ENCODE assay signal across 1 cellular context in the genomic region with DNA sequence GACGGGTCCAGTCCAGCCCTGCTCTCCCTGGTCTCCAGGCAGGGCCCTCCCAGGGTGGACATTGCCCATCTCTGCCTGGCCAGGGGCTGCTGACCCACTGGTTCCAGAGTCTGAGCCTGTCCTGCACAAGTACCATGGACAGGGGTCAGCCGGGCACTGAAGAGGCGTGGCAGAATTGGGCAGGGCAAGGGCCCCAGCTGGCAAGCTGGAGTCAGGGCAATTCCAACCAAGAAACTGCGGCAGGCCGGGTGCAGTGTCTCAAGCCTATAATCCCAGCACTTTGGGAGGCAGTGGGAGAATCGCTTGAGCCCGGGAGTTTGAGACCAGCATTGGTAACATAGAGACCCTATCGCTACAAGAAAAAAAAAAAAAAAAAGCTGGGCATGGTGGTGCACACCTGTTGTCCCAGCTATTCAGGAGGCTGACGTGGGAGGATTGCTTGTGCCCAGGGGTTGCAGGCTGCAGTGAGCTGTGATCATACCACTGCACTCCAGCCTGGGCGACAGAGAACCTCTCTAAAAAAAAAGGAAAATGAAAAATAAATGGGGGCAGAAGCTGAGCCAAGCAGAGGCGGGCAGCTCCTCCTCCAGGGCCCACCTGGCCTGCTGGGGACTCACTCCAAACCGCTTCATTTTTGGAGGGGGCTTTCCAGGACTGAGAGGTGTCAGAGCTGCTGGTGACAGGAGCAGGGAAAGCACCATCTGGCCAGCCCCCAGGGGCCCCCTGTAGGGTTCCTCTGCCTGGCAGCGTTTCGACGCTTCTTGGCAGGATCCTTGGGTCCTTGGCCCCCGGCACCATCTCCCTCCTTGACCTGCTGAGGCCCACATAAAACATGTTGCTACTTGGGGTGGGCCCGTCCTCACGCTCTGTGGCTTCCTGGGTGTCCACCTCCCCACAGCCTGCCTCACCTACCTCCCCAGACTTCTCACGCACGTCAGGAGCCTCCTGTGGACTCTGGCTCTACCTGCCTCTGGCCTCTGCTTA.
TF ChIP-seq lines count a peak whose summit lies in the region.

No MANE protein-coding gene starts in this region.

TF ChIP-seq in HepG2, 621 proteins besides CTCF, POLR2A, EP300 and RAD21 (continued from another document):
- TF ChIP-seq, protein P1, sequence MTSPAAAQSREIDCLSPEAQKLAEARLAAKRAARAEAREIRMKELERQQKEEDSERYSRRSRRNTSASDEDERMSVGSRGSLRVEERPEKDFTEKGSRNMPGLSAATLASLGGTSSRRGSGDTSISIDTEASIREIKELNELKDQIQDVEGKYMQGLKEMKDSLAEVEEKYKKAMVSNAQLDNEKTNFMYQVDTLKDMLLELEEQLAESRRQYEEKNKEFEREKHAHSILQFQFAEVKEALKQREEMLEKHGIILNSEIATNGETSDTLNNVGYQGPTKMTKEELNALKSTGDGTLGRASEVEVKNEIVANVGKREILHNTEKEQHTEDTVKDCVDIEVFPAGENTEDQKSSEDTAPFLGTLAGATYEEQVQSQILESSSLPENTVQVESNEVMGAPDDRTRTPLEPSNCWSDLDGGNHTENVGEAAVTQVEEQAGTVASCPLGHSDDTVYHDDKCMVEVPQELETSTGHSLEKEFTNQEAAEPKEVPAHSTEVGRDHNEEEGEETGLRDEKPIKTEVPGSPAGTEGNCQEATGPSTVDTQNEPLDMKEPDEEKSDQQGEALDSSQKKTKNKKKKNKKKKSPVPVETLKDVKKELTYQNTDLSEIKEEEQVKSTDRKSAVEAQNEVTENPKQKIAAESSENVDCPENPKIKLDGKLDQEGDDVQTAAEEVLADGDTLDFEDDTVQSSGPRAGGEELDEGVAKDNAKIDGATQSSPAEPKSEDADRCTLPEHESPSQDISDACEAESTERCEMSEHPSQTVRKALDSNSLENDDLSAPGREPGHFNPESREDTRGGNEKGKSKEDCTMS (CRISPR knock-in tag; conservative IDR thresholded peaks at IDR 0.05), result no peak
- TF ChIP-seq NRL (CRISPR knock-in tag; IDR thresholded peaks at IDR 0.05; ENCODE audit: borderline replicate concordance) (0 out of 2 replicates have a peak, but pooled peaks have one; percentile 22), FOXK2 (IDR thresholded peaks at IDR 0.05) (no peak), ZNF296 (CRISPR knock-in tag; conservative IDR thresholded peaks at IDR 0.05) (0 out of 2 replicates have a peak, but pooled peaks have one; percentile 28), KLF15 (CRISPR knock-in tag; IDR thresholded peaks at IDR 0.05; ENCODE audit: borderline replicate concordance) (no peak), EED (CRISPR knock-in tag; IDR thresholded peaks at IDR 0.05) (no peak), SP2 (CRISPR knock-in tag; IDR thresholded peaks at IDR 0.05) (no peak), ZNF543 (CRISPR knock-in tag; IDR thresholded peaks at IDR 0.05) (no peak), DMAP1 (CRISPR knock-in tag; IDR thresholded peaks at IDR 0.05) (no peak), ZSCAN21 (CRISPR knock-in tag; IDR thresholded peaks at IDR 0.05; ENCODE audit: borderline replicate concordance) (0 out of 2 replicates have a peak, but pooled peaks have one; percentile 9), ZNF775 (CRISPR knock-in tag; IDR thresholded peaks at IDR 0.05; ENCODE audit: borderline replicate concordance) (no peak), ZNF562 (CRISPR knock-in tag; IDR thresholded peaks at IDR 0.05; ENCODE audit: borderline replicate concordance) (no peak), REL (CRISPR knock-in tag; conservative IDR thresholded peaks at IDR 0.05) (0 out of 2 replicates have a peak, but pooled peaks have one; percentile 24), PPARG (CRISPR knock-in tag; conservative IDR thresholded peaks at IDR 0.05) (no peak)
- TF ChIP-seq, protein P2, sequence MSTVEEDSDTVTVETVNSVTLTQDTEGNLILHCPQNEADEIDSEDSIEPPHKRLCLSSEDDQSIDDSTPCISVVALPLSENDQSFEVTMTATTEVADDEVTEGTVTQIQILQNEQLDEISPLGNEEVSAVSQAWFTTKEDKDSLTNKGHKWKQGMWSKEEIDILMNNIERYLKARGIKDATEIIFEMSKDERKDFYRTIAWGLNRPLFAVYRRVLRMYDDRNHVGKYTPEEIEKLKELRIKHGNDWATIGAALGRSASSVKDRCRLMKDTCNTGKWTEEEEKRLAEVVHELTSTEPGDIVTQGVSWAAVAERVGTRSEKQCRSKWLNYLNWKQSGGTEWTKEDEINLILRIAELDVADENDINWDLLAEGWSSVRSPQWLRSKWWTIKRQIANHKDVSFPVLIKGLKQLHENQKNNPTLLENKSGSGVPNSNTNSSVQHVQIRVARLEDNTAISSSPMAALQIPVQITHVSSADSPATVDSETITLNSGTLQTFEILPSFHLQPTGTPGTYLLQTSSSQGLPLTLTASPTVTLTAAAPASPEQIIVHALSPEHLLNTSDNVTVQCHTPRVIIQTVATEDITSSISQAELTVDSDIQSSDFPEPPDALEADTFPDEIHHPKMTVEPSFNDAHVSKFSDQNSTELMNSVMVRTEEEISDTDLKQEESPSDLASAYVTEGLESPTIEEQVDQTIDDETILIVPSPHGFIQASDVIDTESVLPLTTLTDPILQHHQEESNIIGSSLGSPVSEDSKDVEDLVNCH (CRISPR knock-in tag; IDR thresholded peaks at IDR 0.05), result no peak
- TF ChIP-seq, protein P3, sequence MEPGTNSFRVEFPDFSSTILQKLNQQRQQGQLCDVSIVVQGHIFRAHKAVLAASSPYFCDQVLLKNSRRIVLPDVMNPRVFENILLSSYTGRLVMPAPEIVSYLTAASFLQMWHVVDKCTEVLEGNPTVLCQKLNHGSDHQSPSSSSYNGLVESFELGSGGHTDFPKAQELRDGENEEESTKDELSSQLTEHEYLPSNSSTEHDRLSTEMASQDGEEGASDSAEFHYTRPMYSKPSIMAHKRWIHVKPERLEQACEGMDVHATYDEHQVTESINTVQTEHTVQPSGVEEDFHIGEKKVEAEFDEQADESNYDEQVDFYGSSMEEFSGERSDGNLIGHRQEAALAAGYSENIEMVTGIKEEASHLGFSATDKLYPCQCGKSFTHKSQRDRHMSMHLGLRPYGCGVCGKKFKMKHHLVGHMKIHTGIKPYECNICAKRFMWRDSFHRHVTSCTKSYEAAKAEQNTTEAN (CRISPR knock-in tag; conservative IDR thresholded peaks at IDR 0.05), result no peak
- TF ChIP-seq, protein P4, sequence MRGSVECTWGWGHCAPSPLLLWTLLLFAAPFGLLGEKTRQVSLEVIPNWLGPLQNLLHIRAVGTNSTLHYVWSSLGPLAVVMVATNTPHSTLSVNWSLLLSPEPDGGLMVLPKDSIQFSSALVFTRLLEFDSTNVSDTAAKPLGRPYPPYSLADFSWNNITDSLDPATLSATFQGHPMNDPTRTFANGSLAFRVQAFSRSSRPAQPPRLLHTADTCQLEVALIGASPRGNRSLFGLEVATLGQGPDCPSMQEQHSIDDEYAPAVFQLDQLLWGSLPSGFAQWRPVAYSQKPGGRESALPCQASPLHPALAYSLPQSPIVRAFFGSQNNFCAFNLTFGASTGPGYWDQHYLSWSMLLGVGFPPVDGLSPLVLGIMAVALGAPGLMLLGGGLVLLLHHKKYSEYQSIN (CRISPR knock-in tag; IDR thresholded peaks at IDR 0.05; ENCODE audit: borderline replicate concordance), result no peak
- TF ChIP-seq, protein P5, sequence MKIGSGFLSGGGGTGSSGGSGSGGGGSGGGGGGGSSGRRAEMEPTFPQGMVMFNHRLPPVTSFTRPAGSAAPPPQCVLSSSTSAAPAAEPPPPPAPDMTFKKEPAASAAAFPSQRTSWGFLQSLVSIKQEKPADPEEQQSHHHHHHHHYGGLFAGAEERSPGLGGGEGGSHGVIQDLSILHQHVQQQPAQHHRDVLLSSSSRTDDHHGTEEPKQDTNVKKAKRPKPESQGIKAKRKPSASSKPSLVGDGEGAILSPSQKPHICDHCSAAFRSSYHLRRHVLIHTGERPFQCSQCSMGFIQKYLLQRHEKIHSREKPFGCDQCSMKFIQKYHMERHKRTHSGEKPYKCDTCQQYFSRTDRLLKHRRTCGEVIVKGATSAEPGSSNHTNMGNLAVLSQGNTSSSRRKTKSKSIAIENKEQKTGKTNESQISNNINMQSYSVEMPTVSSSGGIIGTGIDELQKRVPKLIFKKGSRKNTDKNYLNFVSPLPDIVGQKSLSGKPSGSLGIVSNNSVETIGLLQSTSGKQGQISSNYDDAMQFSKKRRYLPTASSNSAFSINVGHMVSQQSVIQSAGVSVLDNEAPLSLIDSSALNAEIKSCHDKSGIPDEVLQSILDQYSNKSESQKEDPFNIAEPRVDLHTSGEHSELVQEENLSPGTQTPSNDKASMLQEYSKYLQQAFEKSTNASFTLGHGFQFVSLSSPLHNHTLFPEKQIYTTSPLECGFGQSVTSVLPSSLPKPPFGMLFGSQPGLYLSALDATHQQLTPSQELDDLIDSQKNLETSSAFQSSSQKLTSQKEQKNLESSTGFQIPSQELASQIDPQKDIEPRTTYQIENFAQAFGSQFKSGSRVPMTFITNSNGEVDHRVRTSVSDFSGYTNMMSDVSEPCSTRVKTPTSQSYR (CRISPR knock-in tag; IDR thresholded peaks at IDR 0.05; ENCODE audit: borderline replicate concordance), result no peak
- TF ChIP-seq, protein P6, sequence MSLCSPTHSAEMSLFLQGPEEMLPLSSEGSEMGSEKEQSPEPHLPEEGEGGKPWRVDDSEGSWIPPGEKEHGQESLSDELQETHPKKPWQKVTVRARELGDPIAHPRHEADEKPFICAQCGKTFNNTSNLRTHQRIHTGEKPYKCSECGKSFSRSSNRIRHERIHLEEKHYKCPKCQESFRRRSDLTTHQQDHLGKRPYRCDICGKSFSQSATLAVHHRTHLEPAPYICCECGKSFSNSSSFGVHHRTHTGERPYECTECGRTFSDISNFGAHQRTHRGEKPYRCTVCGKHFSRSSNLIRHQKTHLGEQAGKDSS (CRISPR knock-in tag; IDR thresholded peaks at IDR 0.05; ENCODE audit: borderline replicate concordance, low read depth), result no peak
- TF ChIP-seq, protein P7, sequence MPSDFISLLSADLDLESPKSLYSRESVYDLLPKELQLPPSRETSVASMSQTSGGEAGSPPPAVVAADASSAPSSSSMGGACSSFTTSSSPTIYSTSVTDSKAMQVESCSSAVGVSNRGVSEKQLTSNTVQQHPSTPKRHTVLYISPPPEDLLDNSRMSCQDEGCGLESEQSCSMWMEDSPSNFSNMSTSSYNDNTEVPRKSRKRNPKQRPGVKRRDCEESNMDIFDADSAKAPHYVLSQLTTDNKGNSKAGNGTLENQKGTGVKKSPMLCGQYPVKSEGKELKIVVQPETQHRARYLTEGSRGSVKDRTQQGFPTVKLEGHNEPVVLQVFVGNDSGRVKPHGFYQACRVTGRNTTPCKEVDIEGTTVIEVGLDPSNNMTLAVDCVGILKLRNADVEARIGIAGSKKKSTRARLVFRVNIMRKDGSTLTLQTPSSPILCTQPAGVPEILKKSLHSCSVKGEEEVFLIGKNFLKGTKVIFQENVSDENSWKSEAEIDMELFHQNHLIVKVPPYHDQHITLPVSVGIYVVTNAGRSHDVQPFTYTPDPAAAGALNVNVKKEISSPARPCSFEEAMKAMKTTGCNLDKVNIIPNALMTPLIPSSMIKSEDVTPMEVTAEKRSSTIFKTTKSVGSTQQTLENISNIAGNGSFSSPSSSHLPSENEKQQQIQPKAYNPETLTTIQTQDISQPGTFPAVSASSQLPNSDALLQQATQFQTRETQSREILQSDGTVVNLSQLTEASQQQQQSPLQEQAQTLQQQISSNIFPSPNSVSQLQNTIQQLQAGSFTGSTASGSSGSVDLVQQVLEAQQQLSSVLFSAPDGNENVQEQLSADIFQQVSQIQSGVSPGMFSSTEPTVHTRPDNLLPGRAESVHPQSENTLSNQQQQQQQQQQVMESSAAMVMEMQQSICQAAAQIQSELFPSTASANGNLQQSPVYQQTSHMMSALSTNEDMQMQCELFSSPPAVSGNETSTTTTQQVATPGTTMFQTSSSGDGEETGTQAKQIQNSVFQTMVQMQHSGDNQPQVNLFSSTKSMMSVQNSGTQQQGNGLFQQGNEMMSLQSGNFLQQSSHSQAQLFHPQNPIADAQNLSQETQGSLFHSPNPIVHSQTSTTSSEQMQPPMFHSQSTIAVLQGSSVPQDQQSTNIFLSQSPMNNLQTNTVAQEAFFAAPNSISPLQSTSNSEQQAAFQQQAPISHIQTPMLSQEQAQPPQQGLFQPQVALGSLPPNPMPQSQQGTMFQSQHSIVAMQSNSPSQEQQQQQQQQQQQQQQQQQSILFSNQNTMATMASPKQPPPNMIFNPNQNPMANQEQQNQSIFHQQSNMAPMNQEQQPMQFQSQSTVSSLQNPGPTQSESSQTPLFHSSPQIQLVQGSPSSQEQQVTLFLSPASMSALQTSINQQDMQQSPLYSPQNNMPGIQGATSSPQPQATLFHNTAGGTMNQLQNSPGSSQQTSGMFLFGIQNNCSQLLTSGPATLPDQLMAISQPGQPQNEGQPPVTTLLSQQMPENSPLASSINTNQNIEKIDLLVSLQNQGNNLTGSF (CRISPR knock-in tag; IDR thresholded peaks at IDR 0.05), result no peak
